In the genomic region with DNA sequence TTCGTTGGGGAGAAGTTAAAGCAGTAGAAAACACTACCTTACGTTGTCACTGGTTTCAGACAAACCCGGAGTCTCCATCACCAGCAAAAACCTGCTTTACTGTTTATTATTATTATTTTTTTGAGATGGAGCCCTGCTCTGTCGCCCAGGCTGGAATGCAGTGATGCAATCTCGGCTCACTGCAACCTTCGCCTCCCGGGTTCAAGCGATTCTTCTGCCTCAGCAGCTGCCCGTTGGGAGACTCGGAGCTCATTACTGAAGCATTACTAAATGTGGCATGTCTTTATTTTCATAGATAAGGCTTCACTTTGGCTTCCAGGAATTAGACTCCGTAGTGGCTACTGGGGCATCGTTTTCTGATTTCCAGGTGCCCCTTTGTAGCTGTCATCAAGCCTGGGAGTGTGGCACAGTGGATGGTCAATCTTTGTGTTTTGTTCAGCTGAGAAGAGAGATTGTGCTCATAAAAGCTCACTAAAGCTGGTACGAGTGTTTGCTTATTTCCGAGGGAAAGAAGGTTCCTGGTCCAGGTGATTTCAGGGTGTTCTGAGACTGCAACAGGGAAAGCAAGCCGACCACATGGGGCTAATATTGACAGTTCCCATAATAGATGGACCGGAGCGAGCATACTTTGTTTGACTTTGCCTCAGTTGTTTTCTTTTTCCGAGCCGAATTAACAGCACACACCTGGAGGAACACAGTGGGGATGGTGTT, we compare ENCODE assay signal across 15 cellular contexts.
A peak's percentile ranks its signal among the peaks of the same experiment; 100 is the strongest.
DNase-seq lines count a peak whose midpoint lies in the region; ATAC-seq and TF ChIP-seq lines count a peak whose summit lies in the region.
"Had no signal": no experiment of that assay in that cellular context is flagged by ENCODE, and none has a peak within 500 bp of the region (broad histone marks: within the 10 kb centered on the region; RNA-seq: fewer than 3 reads in every experiment).

No MANE protein-coding gene starts in this region.

- H3K4me3 ChIP-seq in neural cell (ENCODE audit: low read length), result no peak overlapping the region
- no peak overlapping the region for H3K4me3 ChIP-seq in upper lobe of right lung
- H3K4me3 ChIP-seq: BLaER1, uterus had no signal

- no peak overlapping the region for H2BK15ac ChIP-seq in H9 (ENCODE audit: low read depth, low read length)

- H3K23me2 ChIP-seq in H9 (ENCODE audit: insufficient read length, low read depth, low read length, poor library complexity, severe bottlenecking), result no peaks in the 10 kb centered on the region

- H3K56ac ChIP-seq in H9 (ENCODE audit: insufficient read length, low read depth, low read length), result no peak overlapping the region

- intact Hi-C loops in upper lobe of right lung (cut with DNase I), result no loop called here

- TF ChIP-seq CTCF in H9 (conservative IDR thresholded peaks at IDR 0.05), result no peak
- no peak for TF ChIP-seq CTCF in neural cell (IDR thresholded peaks at IDR 0.05; ENCODE audit: poor library complexity, severe bottlenecking)
- no peak for TF ChIP-seq CTCF in upper lobe of right lung (IDR thresholded peaks at IDR 0.05)

- no peak overlapping the region for H2AFZ ChIP-seq in H9 (ENCODE audit: low read length)
- H2AFZ ChIP-seq in neural cell (ENCODE audit: low read depth, low read length), result no peak overlapping the region

- no peak for DNase-seq in H9
- DNase-seq in NCI-H187 treated with DMSO at 0.1 percent for 48 hours (lab: John Stamatoyannopoulos, UW), result peak; percentile 84
- peak; percentile 42 for DNase-seq in astrocyte of the hippocampus (ENCODE audit: low read depth, low spot score)
- no peak for DNase-seq in upper lobe of right lung
- DNase-seq: activated CD4-positive, CD25-positive, alpha-beta regulatory T cell treated with anti-CD3 and anti-CD28 coated beads, Interleukin-2, amount 50 U/mL, for 72 hours; GOT3; mesendoderm; nucleus accumbens; T-helper 17 cell; uterus had no signal

- H3K36me3 ChIP-seq in neural cell (ENCODE audit: insufficient read depth, low read length) (no peaks in the 10 kb centered on the region), upper lobe of right lung (no peaks in the 10 kb centered on the region)
- H3K36me3 ChIP-seq: uterus had no signal

- no peak overlapping the region for H3K27ac ChIP-seq in H9 (ENCODE audit: insufficient read length, low read depth, low read length)
- peak overlapping the region; percentile 94 for H3K27ac ChIP-seq in neural cell (ENCODE audit: low read length)
- H3K27ac ChIP-seq in upper lobe of right lung, result no peak overlapping the region
- H3K27ac ChIP-seq: BLaER1, epithelial cell of prostate, uterus had no signal

- H3K9me2 ChIP-seq in neural cell (ENCODE audit: insufficient read depth, low read length), result no peaks in the 10 kb centered on the region

- H4K8ac ChIP-seq in H9 (replicated peaks; ENCODE audit: insufficient read length, low read depth, low read length), result no peak overlapping the region

- no peak overlapping the region for H3K9ac ChIP-seq in H9 (ENCODE audit: extremely low read depth, insufficient read length, low read length)
- peak overlapping the region; percentile 48 for H3K9ac ChIP-seq in neural cell (ENCODE audit: low read length)
- H3K9ac ChIP-seq: BLaER1 had no signal

- peaks cover 0 to 7% of the 10 kb centered on the region in 2 experiments; a peak in 1 of 5 replicates for H3K9me3 Mint-ChIP-seq in H9

- H3K4me2 ChIP-seq in H9 (ENCODE audit: insufficient read depth, insufficient read length, low read length), result no peak overlapping the region
- no peak overlapping the region for H3K4me2 ChIP-seq in neural cell (ENCODE audit: low read length)
- H3K4me2 ChIP-seq: BLaER1 had no signal

- H3K4me1 ChIP-seq in H9 (ENCODE audit: insufficient read depth, low read length) (no peaks in the 10 kb centered on the region; the same call in 1 of the 2 replicates), upper lobe of right lung (no peaks in the 10 kb centered on the region)
- H3K4me1 ChIP-seq: uterus had no signal

- no peak overlapping the region for H2AK5ac ChIP-seq in H9 (ENCODE audit: insufficient read length, low read length)

- no peak for TF ChIP-seq RAD21 in neural cell (conservative IDR thresholded peaks at IDR 0.05)

- H3K27ac Mint-ChIP-seq in H9, result peak overlapping the region in 2 of 3 experiments; percentile 59 to 78; a peak in 5 of 7 replicates

- H2BK5ac ChIP-seq in H9 (ENCODE audit: insufficient read length, low read length), result no peak overlapping the region

- H4K5ac ChIP-seq in H9 (ENCODE audit: insufficient read length, low read depth, low read length), result no peak overlapping the region

- H3K9me3 ChIP-seq in H9 (ENCODE audit: control insufficient read depth, low read depth, low read length) (no peaks in the 10 kb centered on the region), neural cell (ENCODE audit: low read length) (no peaks in the 10 kb centered on the region), upper lobe of right lung (no peaks in the 10 kb centered on the region)
- H3K9me3 ChIP-seq: uterus had no signal

- H3F3A ChIP-seq in neural cell (ENCODE audit: insufficient read depth, low read length, poor library complexity, severe bottlenecking), result no peaks in the 10 kb centered on the region

- H3K23ac ChIP-seq in H9 (ENCODE audit: insufficient read length, low read depth, low read length), result no peak overlapping the region

- H3K18ac ChIP-seq in H9 (ENCODE audit: insufficient read length, low read depth, low read length), result no peak overlapping the region

- no peak overlapping the region for H2BK12ac ChIP-seq in H9 (ENCODE audit: insufficient read length, low read depth, low read length)

- H2BK120ac ChIP-seq in H9 (ENCODE audit: low read depth, low read length, poor library complexity, severe bottlenecking), result no peak overlapping the region

- H2BK20ac ChIP-seq in H9 (ENCODE audit: low read depth, low read length, poor library complexity, severe bottlenecking), result no peak overlapping the region

- H3K79me2 ChIP-seq in H9 (ENCODE audit: insufficient read depth, low read length), result no peaks in the 10 kb centered on the region
- H3K79me2 ChIP-seq in neural cell (replicated peaks; ENCODE audit: insufficient read depth, low read length), result no peaks in the 10 kb centered on the region

- no peaks in the 10 kb centered on the region for H3K79me1 ChIP-seq in H9 (ENCODE audit: insufficient read depth, low read depth, low read length, poor library complexity, severe bottlenecking)

- no peaks in the 10 kb centered on the region for H4K20me1 ChIP-seq in H9 (ENCODE audit: control insufficient read depth, insufficient read depth, insufficient read length)
- no peaks in the 10 kb centered on the region for H4K20me1 ChIP-seq in neural cell (ENCODE audit: insufficient read depth)

- no peak overlapping the region for H3T11ph ChIP-seq in H9 (ENCODE audit: low read length)

- ATAC-seq in activated CD4-positive, CD25-positive, alpha-beta regulatory T cell treated with anti-CD3 and anti-CD28 coated beads, Interleukin-2, amount 50 U/mL, for 24 hours, result no peak
- ATAC-seq in upper lobe of right lung, result no peak
- no peak for ATAC-seq in HG03521 (IDR thresholded peaks at IDR 0.05; ENCODE audit: unreplicated experiment)
- ATAC-seq: T-helper 17 cell had no signal

- H3K4me1 Mint-ChIP-seq in H9, result peaks cover 5 to 11% of the 10 kb centered on the region in 2 experiments; a peak in 3 of 4 replicates

- no peak overlapping the region for H3K4me3 Mint-ChIP-seq in H9
- H3K4me3 Mint-ChIP-seq: T-helper 17 cell had no signal

- H3K14ac ChIP-seq in H9 (ENCODE audit: insufficient read depth, low read length), result no peak overlapping the region

- no peak overlapping the region for H4K91ac ChIP-seq in H9 (ENCODE audit: insufficient read length, low read depth, low read length)

- WGBS in H9 (ENCODE audit: extremely low coverage, insufficient read length, low lambda C conversion rate), result no CpG with 5 or more reads among the region's 19 CpGs

- H3K36me3 Mint-ChIP-seq in H9 (ENCODE audit: insufficient read depth in 1 of 3, low read depth in 3 of 3), result peaks cover 0 to 8% (median 4%) of the 10 kb centered on the region in 3 experiments; a peak in 2 of 7 replicates

- TF ChIP-seq EP300 in neural cell (conservative IDR thresholded peaks at IDR 0.05; ENCODE audit: poor library complexity, severe bottlenecking), result no peak

- H3K27me3 ChIP-seq in H9 (ENCODE audit: insufficient read depth, low read length) (no peaks in the 10 kb centered on the region), neural cell (ENCODE audit: insufficient read depth, low read depth, low read length) (no peaks in the 10 kb centered on the region), upper lobe of right lung (no peaks in the 10 kb centered on the region)
- H3K27me3 ChIP-seq: BLaER1, uterus had no signal

- no peak overlapping the region for H3K4ac ChIP-seq in H9 (ENCODE audit: low read depth, low read length)

- H3K27me3 Mint-ChIP-seq in H9 (ENCODE audit: low read depth), result no peaks in the 10 kb centered on the region
- H3K27me3 Mint-ChIP-seq: T-helper 17 cell had no signal

TF ChIP-seq in neural cell, 6 proteins besides CTCF, POLR2A, EP300 and RAD21 (continues in another document):
- no peak for TF ChIP-seq EZH2 (IDR thresholded peaks at IDR 0.05; ENCODE audit: borderline replicate concordance, insufficient read depth, low read length, poor library complexity, severe bottlenecking)
- TF ChIP-seq POLR2AphosphoS5 (IDR thresholded peaks at IDR 0.05), result no peak
- TF ChIP-seq MXI1 (conservative IDR thresholded peaks at IDR 0.05; ENCODE audit: poor library complexity, severe bottlenecking), result no peak
- TF ChIP-seq, protein P1, sequence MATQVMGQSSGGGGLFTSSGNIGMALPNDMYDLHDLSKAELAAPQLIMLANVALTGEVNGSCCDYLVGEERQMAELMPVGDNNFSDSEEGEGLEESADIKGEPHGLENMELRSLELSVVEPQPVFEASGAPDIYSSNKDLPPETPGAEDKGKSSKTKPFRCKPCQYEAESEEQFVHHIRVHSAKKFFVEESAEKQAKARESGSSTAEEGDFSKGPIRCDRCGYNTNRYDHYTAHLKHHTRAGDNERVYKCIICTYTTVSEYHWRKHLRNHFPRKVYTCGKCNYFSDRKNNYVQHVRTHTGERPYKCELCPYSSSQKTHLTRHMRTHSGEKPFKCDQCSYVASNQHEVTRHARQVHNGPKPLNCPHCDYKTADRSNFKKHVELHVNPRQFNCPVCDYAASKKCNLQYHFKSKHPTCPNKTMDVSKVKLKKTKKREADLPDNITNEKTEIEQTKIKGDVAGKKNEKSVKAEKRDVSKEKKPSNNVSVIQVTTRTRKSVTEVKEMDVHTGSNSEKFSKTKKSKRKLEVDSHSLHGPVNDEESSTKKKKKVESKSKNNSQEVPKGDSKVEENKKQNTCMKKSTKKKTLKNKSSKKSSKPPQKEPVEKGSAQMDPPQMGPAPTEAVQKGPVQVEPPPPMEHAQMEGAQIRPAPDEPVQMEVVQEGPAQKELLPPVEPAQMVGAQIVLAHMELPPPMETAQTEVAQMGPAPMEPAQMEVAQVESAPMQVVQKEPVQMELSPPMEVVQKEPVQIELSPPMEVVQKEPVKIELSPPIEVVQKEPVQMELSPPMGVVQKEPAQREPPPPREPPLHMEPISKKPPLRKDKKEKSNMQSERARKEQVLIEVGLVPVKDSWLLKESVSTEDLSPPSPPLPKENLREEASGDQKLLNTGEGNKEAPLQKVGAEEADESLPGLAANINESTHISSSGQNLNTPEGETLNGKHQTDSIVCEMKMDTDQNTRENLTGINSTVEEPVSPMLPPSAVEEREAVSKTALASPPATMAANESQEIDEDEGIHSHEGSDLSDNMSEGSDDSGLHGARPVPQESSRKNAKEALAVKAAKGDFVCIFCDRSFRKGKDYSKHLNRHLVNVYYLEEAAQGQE (IDR thresholded peaks at IDR 0.05; ENCODE audit: borderline replicate concordance), result no peak
- TF ChIP-seq TAF1 (IDR thresholded peaks at IDR 0.05; ENCODE audit: low read depth), result no peak

Comparison
In these comparisons a context has a peak if more than half of its experiments do, and no peak if none do; other contexts are left out.
1. DNase-seq: peak in NCI-H187 treated with DMSO at 0.1 percent for 48 hours (single experiment) and astrocyte of the hippocampus (single experiment); none in H9 (single experiment) and upper lobe of right lung (single experiment).